ENCODE assay signal across 25 cellular contexts in genomic region chr2:85244798-85245197, GRCh38.
"Had no signal": no experiment of that assay in that cellular context is flagged by ENCODE, and none has a peak within 500 bp of the region (broad histone marks: within the 10 kb centered on the region; RNA-seq: fewer than 3 reads in every experiment).

No MANE protein-coding gene starts in this region.

- ATAC-seq: activated CD8-positive, alpha-beta memory T cell treated with anti-CD3 and anti-CD28 coated beads, Interleukin-2, amount 10 ng/mL, durations not matched to agents 7 days and 5 days; activated CD8-positive, alpha-beta T cell treated with anti-CD3 and anti-CD28 coated beads, Interleukin-2, amount 10 ng/mL, durations not matched to agents 7 days and 5 days; activated naive CD8-positive, alpha-beta T cell treated with anti-CD3 and anti-CD28 coated beads, Interleukin-2, amount 50 U/mL, for 24 hours; heart left ventricle; naive thymus-derived CD4-positive, alpha-beta T cell; right cardiac atrium had no signal

- H3K27ac ChIP-seq: heart left ventricle, parathyroid adenoma had no signal

- H3K9ac ChIP-seq: parathyroid adenoma had no signal

- H3K4me1 Mint-ChIP-seq: activated CD8-positive, alpha-beta memory T cell treated with anti-CD3 and anti-CD28 coated beads, Interleukin-2, amount 10 ng/mL, durations not matched to agents 7 days and 5 days; central memory CD8-positive, alpha-beta T cell had no signal

- H3K27me3 ChIP-seq: breast epithelium, heart left ventricle, tibial nerve had no signal

- H3K36me3 ChIP-seq: breast epithelium, heart left ventricle, tibial nerve had no signal

- H3K4me3 Mint-ChIP-seq: activated CD8-positive, alpha-beta memory T cell treated with anti-CD3 and anti-CD28 coated beads, Interleukin-2, amount 10 ng/mL, durations not matched to agents 7 days and 5 days; activated CD8-positive, alpha-beta T cell treated with anti-CD3 and anti-CD28 coated beads, Interleukin-2, amount 10 ng/mL, durations not matched to agents 7 days and 5 days; activated naive CD4-positive, alpha-beta T cell treated with anti-CD3 and anti-CD28 coated beads, Interleukin-2, amount 50 U/mL, for 24 hours; activated naive CD8-positive, alpha-beta T cell treated with anti-CD3 and anti-CD28 coated beads, Interleukin-2, amount 50 U/mL, for 24 hours; central memory CD8-positive, alpha-beta T cell; naive thymus-derived CD4-positive, alpha-beta T cell; neural crest cell had no signal

- H3K9me3 Mint-ChIP-seq: activated naive CD4-positive, alpha-beta T cell treated with anti-CD3 and anti-CD28 coated beads, Interleukin-2, amount 50 U/mL, for 24 hours; activated naive CD8-positive, alpha-beta T cell treated with anti-CD3 and anti-CD28 coated beads, Interleukin-2, amount 50 U/mL, for 24 hours; activated T-helper 2 cell treated with anti-CD3 and anti-CD28 coated beads, Interferon-gamma antibody, Interleukin-2, Interleukin-4, amounts not matched to agents 10 μg/mL and 5 μg/mL and 100 μg/mL, durations not matched to agents 14 hours and 24 hours and 36 hours; central memory CD8-positive, alpha-beta T cell; naive thymus-derived CD4-positive, alpha-beta T cell; neural crest cell had no signal

- H3K9me3 ChIP-seq: breast epithelium, heart left ventricle, tibial nerve had no signal

- H3K36me3 Mint-ChIP-seq: activated CD8-positive, alpha-beta memory T cell treated with anti-CD3 and anti-CD28 coated beads, Interleukin-2, amount 10 ng/mL, durations not matched to agents 7 days and 5 days; activated naive CD4-positive, alpha-beta T cell treated with anti-CD3 and anti-CD28 coated beads, Interleukin-2, amount 50 U/mL, for 24 hours had no signal

- H3K27me3 Mint-ChIP-seq: activated naive CD4-positive, alpha-beta T cell treated with anti-CD3 and anti-CD28 coated beads, Interleukin-2, amount 50 U/mL, for 24 hours; activated naive CD8-positive, alpha-beta T cell treated with anti-CD3 and anti-CD28 coated beads, Interleukin-2, amount 50 U/mL, for 24 hours had no signal

- H3K27ac Mint-ChIP-seq: activated CD8-positive, alpha-beta memory T cell treated with anti-CD3 and anti-CD28 coated beads, Interleukin-2, amount 10 ng/mL, durations not matched to agents 7 days and 5 days; activated CD8-positive, alpha-beta T cell treated with anti-CD3 and anti-CD28 coated beads, Interleukin-2, amount 10 ng/mL, durations not matched to agents 7 days and 5 days; activated naive CD4-positive, alpha-beta T cell treated with anti-CD3 and anti-CD28 coated beads, Interleukin-2, amount 50 U/mL, for 24 hours; activated naive CD8-positive, alpha-beta T cell treated with anti-CD3 and anti-CD28 coated beads, Interleukin-2, amount 50 U/mL, for 24 hours; activated T-helper 2 cell treated with anti-CD3 and anti-CD28 coated beads, Interferon-gamma antibody, Interleukin-2, Interleukin-4, amounts not matched to agents 10 μg/mL and 5 μg/mL and 100 μg/mL, durations not matched to agents 14 hours and 24 hours and 36 hours had no signal

- H2AFZ ChIP-seq: parathyroid adenoma had no signal

- DNase-seq: activated CD4-positive, alpha-beta T cell treated with anti-CD3 and anti-CD28 coated beads for 1 hour; activated CD4-positive, alpha-beta T cell treated with anti-CD3 and anti-CD28 coated beads, Interleukin-2, amount 50 U/mL, for 1 hour; activated CD8-positive, alpha-beta memory T cell treated with anti-CD3 and anti-CD28 coated beads, Interleukin-2, amount 10 ng/mL, durations not matched to agents 7 days and 5 days; activated CD8-positive, alpha-beta T cell treated with anti-CD3 and anti-CD28 coated beads, Interleukin-2, amount 10 ng/mL, durations not matched to agents 7 days and 5 days; activated naive CD8-positive, alpha-beta T cell treated with anti-CD3 and anti-CD28 coated beads, Interleukin-2, amount 50 U/mL, for 24 hours; activated T-cell treated with anti-CD3 and anti-CD28 coated beads, Interleukin-2, amount 50 U/mL, for 48 hours; effector CD8-positive, alpha-beta T cell; erythroblast; heart left ventricle; mammary epithelial cell; midbrain; naive thymus-derived CD4-positive, alpha-beta T cell; nucleus accumbens; right cardiac atrium; stimulated activated CD4-positive, alpha-beta T cell treated with anti-CD3 and anti-CD28 coated beads, Interleukin-2, amount 100 ng/mL, for 48 hours; stimulated activated naive CD4-positive, alpha-beta T cell treated with Interleukin-2 at 50 U/mL for 16 hours; T-helper 2 cell had no signal

- H3K4me3 ChIP-seq: breast epithelium, heart left ventricle, tibial nerve had no signal

- FAIRE-seq: colon had no signal
